Comparison of ENCODE assay signal across 1 cellular context in the genomic region with DNA sequence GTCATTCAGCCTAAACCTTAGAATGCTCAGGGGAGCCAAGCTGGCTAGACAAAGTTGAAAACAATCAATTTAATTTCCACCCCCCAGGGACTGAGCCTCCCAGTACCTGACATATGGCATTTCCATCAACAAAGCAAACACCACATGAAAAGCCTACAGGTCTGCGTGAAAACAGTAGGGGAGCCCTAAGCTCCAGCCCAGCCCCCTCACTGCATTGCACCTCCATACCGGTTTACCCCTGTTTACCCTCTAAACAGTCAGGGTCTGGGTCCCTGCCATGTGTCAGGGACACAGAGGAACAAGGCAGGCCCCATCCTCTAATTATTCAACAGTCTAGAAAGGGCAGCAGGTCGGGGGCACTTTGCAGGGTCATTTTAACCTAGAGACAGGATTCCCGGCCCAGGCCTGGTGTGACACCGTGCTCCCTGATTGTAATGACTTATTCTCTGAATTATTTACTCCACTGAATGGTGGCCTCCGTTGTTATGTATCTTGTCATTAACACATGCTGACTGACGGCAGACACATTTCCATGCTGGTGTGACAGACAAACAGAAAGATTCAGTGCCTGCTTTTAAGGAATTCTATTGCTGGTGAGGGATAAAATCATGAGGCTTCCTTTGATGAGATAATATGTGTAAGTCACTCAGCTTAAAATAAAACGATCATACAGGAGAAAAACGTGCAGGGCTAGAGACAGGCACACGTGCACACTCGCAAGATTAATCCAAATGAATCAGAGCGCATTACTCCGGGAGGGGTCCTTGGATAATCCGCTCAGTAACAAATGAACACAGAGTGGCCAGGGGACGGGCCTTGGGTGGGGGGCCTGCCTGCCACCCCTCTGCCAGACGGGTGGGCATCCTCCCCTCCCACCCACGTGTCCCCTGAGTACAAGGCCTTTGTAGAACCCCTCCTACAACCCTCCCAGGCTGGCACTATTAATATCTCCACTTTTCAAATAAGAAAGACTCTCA.
TF ChIP-seq lines count a peak whose summit lies in the region.

No MANE protein-coding gene starts in this region.

TF ChIP-seq in HEK293, 187 proteins besides CTCF, POLR2A, EP300 and RAD21 (continued from another document):
- no peak for TF ChIP-seq ZNF138 (tag by site-specific recombination; IDR thresholded peaks at IDR 0.05; ENCODE audit: borderline replicate concordance)
- TF ChIP-seq, protein P1, sequence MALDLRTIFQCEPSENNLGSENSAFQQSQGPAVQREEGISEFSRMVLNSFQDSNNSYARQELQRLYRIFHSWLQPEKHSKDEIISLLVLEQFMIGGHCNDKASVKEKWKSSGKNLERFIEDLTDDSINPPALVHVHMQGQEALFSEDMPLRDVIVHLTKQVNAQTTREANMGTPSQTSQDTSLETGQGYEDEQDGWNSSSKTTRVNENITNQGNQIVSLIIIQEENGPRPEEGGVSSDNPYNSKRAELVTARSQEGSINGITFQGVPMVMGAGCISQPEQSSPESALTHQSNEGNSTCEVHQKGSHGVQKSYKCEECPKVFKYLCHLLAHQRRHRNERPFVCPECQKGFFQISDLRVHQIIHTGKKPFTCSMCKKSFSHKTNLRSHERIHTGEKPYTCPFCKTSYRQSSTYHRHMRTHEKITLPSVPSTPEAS (tag by site-specific recombination; IDR thresholded peaks at IDR 0.05), result no peak
- TF ChIP-seq KLF10 (tag by site-specific recombination; IDR thresholded peaks at IDR 0.05), result no peak
TF ChIP-seq in HEK293: peak in this region for 2.
